In genomic region chr17:77312061-77312684, GRCh38 we compare ENCODE assay signal across 21 cellular contexts.
DNase-seq lines count a peak whose midpoint lies in the region; ATAC-seq and TF ChIP-seq lines count a peak whose summit lies in the region.
"Had no signal": no experiment of that assay in that cellular context is flagged by ENCODE, and none has a peak within 500 bp of the region (broad histone marks: within the 10 kb centered on the region; RNA-seq: fewer than 3 reads in every experiment).

No MANE protein-coding gene starts in this region.

- peaks cover 0 to 14% of the 10 kb centered on the region in 2 donors for H3K4me1 Mint-ChIP-seq in natural killer cell treated with Interleukin-12 subunit alpha and Interleukin-12 subunit beta and Interleukin-15 and Interleukin-18, amount 100 ng/mL, for 72 hours (ENCODE audit: low read depth in 2 of 2)
- H3K4me1 Mint-ChIP-seq in natural killer cell (peaks cover 7 to 23% of the 10 kb centered on the region in 2 donors), chondrocyte (ENCODE audit: low read depth) (peaks cover 78% of the 10 kb centered on the region)

- H2AFZ ChIP-seq in Karpas-422 (ENCODE audit: low read length) = no peak overlapping the region

- H3K27me3 ChIP-seq in aorta (ENCODE audit: control insufficient read depth in 1 of 2, insufficient read depth in 2 of 2, low read length in 1 of 2) (no peaks in the 10 kb centered on the region), Karpas-422 (ENCODE audit: low read length) (no peaks in the 10 kb centered on the region)
- H3K27me3 ChIP-seq: BE2C, left lung had no signal

- H3K4me1 ChIP-seq in mucosa of descending colon (ENCODE audit: low read depth) (peaks cover 21% of the 10 kb centered on the region), aorta (ENCODE audit: control insufficient read depth in 1 of 2, insufficient read depth in 2 of 2, low read length in 2 of 2) (no peaks in the 10 kb centered on the region), Karpas-422 (ENCODE audit: low read length) (peaks cover 18% of the 10 kb centered on the region)

- no peak overlapping the region for H3K4me3 Mint-ChIP-seq in natural killer cell treated with Interleukin-12 subunit alpha and Interleukin-12 subunit beta and Interleukin-15 and Interleukin-18, amount 100 ng/mL, for 72 hours
- H3K4me3 Mint-ChIP-seq in natural killer cell (no peak overlapping the region), chondrocyte (ENCODE audit: unreplicated experiment) (no peak overlapping the region)
- H3K4me3 Mint-ChIP-seq: activated CD8-positive, alpha-beta T cell treated with anti-CD3 and anti-CD28 coated beads for 36 hours; activated naive CD8-positive, alpha-beta T cell treated with anti-CD3 and anti-CD28 coated beads, Interleukin-2, amount 10 ng/mL, durations not matched to agents 7 days and 5 days; brain; immature natural killer cell had no signal

- H3K9me3 ChIP-seq in mucosa of descending colon (no peaks in the 10 kb centered on the region), aorta (ENCODE audit: control insufficient read depth, low read length) (no peaks in the 10 kb centered on the region), Karpas-422 (ENCODE audit: low read length) (no peaks in the 10 kb centered on the region)
- H3K9me3 ChIP-seq: BE2C, esophagus squamous epithelium, left lung had no signal

- H3K9me3 Mint-ChIP-seq in natural killer cell treated with Interleukin-12 subunit alpha and Interleukin-12 subunit beta and Interleukin-15 and Interleukin-18, amount 100 ng/mL, for 72 hours = no peaks in the 10 kb centered on the region
- H3K9me3 Mint-ChIP-seq in natural killer cell (no peaks in the 10 kb centered on the region), chondrocyte (ENCODE audit: low read depth) (no peaks in the 10 kb centered on the region)
- H3K9me3 Mint-ChIP-seq: activated CD8-positive, alpha-beta T cell treated with anti-CD3 and anti-CD28 coated beads for 36 hours; activated naive CD8-positive, alpha-beta T cell treated with anti-CD3 and anti-CD28 coated beads, Interleukin-2, amount 10 ng/mL, durations not matched to agents 7 days and 5 days; immature natural killer cell had no signal

- no peak overlapping the region for H3K27ac Mint-ChIP-seq in natural killer cell treated with Interleukin-12 subunit alpha and Interleukin-12 subunit beta and Interleukin-15 and Interleukin-18, amount 100 ng/mL, for 72 hours
- H3K27ac Mint-ChIP-seq in natural killer cell (no peak overlapping the region), chondrocyte (ENCODE audit: unreplicated experiment) (no peak overlapping the region)
- H3K27ac Mint-ChIP-seq: activated CD8-positive, alpha-beta T cell treated with anti-CD3 and anti-CD28 coated beads for 36 hours; activated naive CD8-positive, alpha-beta T cell treated with anti-CD3 and anti-CD28 coated beads, Interleukin-2, amount 10 ng/mL, durations not matched to agents 7 days and 5 days; immature natural killer cell had no signal

- H3K27me3 Mint-ChIP-seq in natural killer cell treated with Interleukin-12 subunit alpha and Interleukin-12 subunit beta and Interleukin-15 and Interleukin-18, amount 100 ng/mL, for 72 hours = peaks cover 0 to 3% of the 10 kb centered on the region in 2 donors
- H3K27me3 Mint-ChIP-seq in natural killer cell (ENCODE audit: low read depth in 2 of 2) (peaks cover 0 to 1% of the 10 kb centered on the region in 2 donors), chondrocyte (ENCODE audit: low read depth) (no peaks in the 10 kb centered on the region)
- H3K27me3 Mint-ChIP-seq: activated CD8-positive, alpha-beta T cell treated with anti-CD3 and anti-CD28 coated beads for 36 hours; activated naive CD8-positive, alpha-beta T cell treated with anti-CD3 and anti-CD28 coated beads, Interleukin-2, amount 10 ng/mL, durations not matched to agents 7 days and 5 days had no signal

- H3K36me3 ChIP-seq in mucosa of descending colon (ENCODE audit: low read depth) = no peaks in the 10 kb centered on the region
- no peaks in the 10 kb centered on the region for H3K36me3 ChIP-seq in aorta (ENCODE audit: control insufficient read depth in 1 of 2, insufficient read depth in 2 of 2, low read length in 1 of 2)
- H3K36me3 ChIP-seq in Karpas-422 (ENCODE audit: insufficient read depth, low read length) = no peaks in the 10 kb centered on the region
- H3K36me3 ChIP-seq: BE2C, left lung had no signal

- H4K20me1 ChIP-seq in Karpas-422 (ENCODE audit: insufficient read depth, low read depth, low read length) = no peaks in the 10 kb centered on the region

- no peak overlapping the region for H3K9ac ChIP-seq in Karpas-422 (ENCODE audit: low read length)

- H3K27ac ChIP-seq in aorta (ENCODE audit: low read depth in 1 of 2, low read length in 2 of 2) (no peak overlapping the region), Karpas-422 (ENCODE audit: low read length) (no peak overlapping the region)
- H3K27ac ChIP-seq: left lung had no signal

- WGBS in aorta, 2 donors = 69 to 83% methylated on average over 18 of the region's 18 CpGs

- DNase-seq in natural killer cell treated with Interleukin-12 subunit alpha and Interleukin-12 subunit beta and Interleukin-15 and Interleukin-18, amount 100 ng/mL, for 72 hours (ENCODE audit: low spot score) = peak; percentile 56
- no peak for DNase-seq in natural killer cell
- DNase-seq in chondrocyte (ENCODE audit: low spot score) = peak; percentile 63
- DNase-seq in mucosa of descending colon = peak in 2 of 3 donors; percentile 31 to 49
- DNase-seq in aorta = peak; percentile 39 to 72
- DNase-seq in stimulated activated naive CD4-positive, alpha-beta T cell treated with Interleukin-2 at 50 U/mL for 16 hours (lab: John Stamatoyannopoulos, UW) = no peak
- no peak for DNase-seq in Karpas-422
- no peak for DNase-seq in AG08395 (ENCODE audit: low spot score)
- DNase-seq: activated CD4-positive, alpha-beta T cell treated with anti-CD3 and anti-CD28 coated beads for 1 hour; activated CD8-positive, alpha-beta T cell treated with anti-CD3 and anti-CD28 coated beads for 36 hours; activated effector memory CD4-positive, alpha-beta T cell treated with Interleukin-2 at 50 U/mL for 16 hours; activated naive CD8-positive, alpha-beta T cell treated with anti-CD3 and anti-CD28 coated beads, Interleukin-2, amount 10 ng/mL, durations not matched to agents 7 days and 5 days; BE2C; esophagus squamous epithelium; immature natural killer cell; NCI-H1105; NCI-H2081 treated with DMSO at 0.1 percent for 48 hours; NCI-H774; stimulated activated CD4-positive, alpha-beta T cell treated with anti-CD3 and anti-CD28 coated beads, Interleukin-2, amount 100 ng/mL, for 24 hours had no signal

- no peak for ATAC-seq in natural killer cell treated with Interleukin-12 subunit alpha and Interleukin-12 subunit beta and Interleukin-15 and Interleukin-18, amount 100 ng/mL, for 72 hours
- no peak for ATAC-seq in natural killer cell
- ATAC-seq in mucosa of descending colon = no peak
- ATAC-seq in aorta (ENCODE audit: low FRiP score) = no peak
- ATAC-seq: activated CD8-positive, alpha-beta T cell treated with anti-CD3 and anti-CD28 coated beads for 36 hours; left lung had no signal

- H3K36me3 Mint-ChIP-seq in natural killer cell treated with Interleukin-12 subunit alpha and Interleukin-12 subunit beta and Interleukin-15 and Interleukin-18, amount 100 ng/mL, for 72 hours = no peaks in the 10 kb centered on the region
- H3K36me3 Mint-ChIP-seq in natural killer cell (no peaks in the 10 kb centered on the region), chondrocyte (ENCODE audit: low read depth) (no peaks in the 10 kb centered on the region)
- H3K36me3 Mint-ChIP-seq: activated naive CD8-positive, alpha-beta T cell treated with anti-CD3 and anti-CD28 coated beads, Interleukin-2, amount 10 ng/mL, durations not matched to agents 7 days and 5 days; brain; immature natural killer cell had no signal

- H3K4me3 ChIP-seq in mucosa of descending colon = no peak overlapping the region
- H3K4me3 ChIP-seq in aorta (ENCODE audit: low read length in 2 of 2) = no peak overlapping the region
- no peak overlapping the region for H3K4me3 ChIP-seq in Karpas-422 (ENCODE audit: low read length)
- H3K4me3 ChIP-seq: esophagus squamous epithelium, left lung had no signal

- no peaks in the 10 kb centered on the region for H3K9me2 ChIP-seq in Karpas-422 (replicated peaks; ENCODE audit: insufficient read depth, low read length)

- H3K4me2 ChIP-seq in Karpas-422 (ENCODE audit: low read depth, low read length, poor library complexity, severe bottlenecking) = no peak overlapping the region

- intact Hi-C loops in natural killer cell (cut with micrococcal nuclease) (no loop called here), mucosa of descending colon (cut with DNase I, micrococcal nuclease) (no loop called here), aorta (cut with DNase I) (no loop called here)

- TF ChIP-seq CTCF in natural killer cell (IDR thresholded peaks at IDR 0.05) (no peak), chondrocyte (IDR thresholded peaks at IDR 0.05) (no peak), mucosa of descending colon (IDR thresholded peaks at IDR 0.05) (no peak)

- no peaks in the 10 kb centered on the region for H3K79me2 ChIP-seq in Karpas-422 (ENCODE audit: low read length)

Comparison
In these comparisons a context has a peak if more than half of its experiments do, and no peak if none do; other contexts are left out.
1. DNase-seq: peak in natural killer cell treated with Interleukin-12 subunit alpha and Interleukin-12 subunit beta and Interleukin-15 and Interleukin-18, amount 100 ng/mL, for 72 hours (single experiment), chondrocyte (single experiment), mucosa of descending colon (2 of 3) and aorta (2 of 2); none in natural killer cell (single experiment), stimulated activated naive CD4-positive, alpha-beta T cell treated with Interleukin-2 at 50 U/mL for 16 hours (single experiment), Karpas-422 (single experiment) and AG08395 (single experiment).